Comparison of ENCODE assay signal across 1 cellular context in genomic region chr22:42807185-42807584, GRCh38.
TF ChIP-seq lines count a peak whose summit lies in the region.

No MANE protein-coding gene starts in this region.

TF ChIP-seq in HepG2, 621 proteins besides CTCF, POLR2A, EP300 and RAD21 (continued from another document):
- TF ChIP-seq FOXO4 (CRISPR knock-in tag; conservative IDR thresholded peaks at IDR 0.05) (no peak), HNRNPLL (IDR thresholded peaks at IDR 0.05; ENCODE audit: low read depth, low read length, poor library complexity, severe bottlenecking) (no peak), ZFP91 (CRISPR knock-in tag; IDR thresholded peaks at IDR 0.05; ENCODE audit: borderline replicate concordance) (no peak), RFX3 (CRISPR knock-in tag; IDR thresholded peaks at IDR 0.05) (no peak), MTF1 (CRISPR knock-in tag; IDR thresholded peaks at IDR 0.05) (no peak), GZF1 (CRISPR knock-in tag; IDR thresholded peaks at IDR 0.05) (no peak), NONO (IDR thresholded peaks at IDR 0.05) (no peak), NONO (CRISPR knock-in tag; conservative IDR thresholded peaks at IDR 0.05) (no peak), PRPF4 (IDR thresholded peaks at IDR 0.05; ENCODE audit: low read depth, low read length, poor library complexity, severe bottlenecking) (no peak), RXRA (CRISPR knock-in tag; IDR thresholded peaks at IDR 0.05) (peak; percentile 13; the same call in 1 of the 2 replicates), DBP (CRISPR knock-in tag; IDR thresholded peaks at IDR 0.05; ENCODE audit: not compliant biosample characterization) (no peak), TFAP4 (IDR thresholded peaks at IDR 0.05; ENCODE audit: borderline replicate concordance, low read depth) (no peak), ZNF264 (CRISPR knock-in tag; IDR thresholded peaks at IDR 0.05) (no peak), SOX6 (IDR thresholded peaks at IDR 0.05) (no peak), SOX6 (CRISPR knock-in tag; IDR thresholded peaks at IDR 0.05) (peak; percentile 20; the same call in 1 of the 2 replicates), AGO2 (optimal IDR thresholded peaks at IDR 0.05; ENCODE audit: low read depth, low read length) (no peak), BCL6 (CRISPR knock-in tag; IDR thresholded peaks at IDR 0.05) (peak; percentile 30; the same call in 1 of the 2 replicates), ZNF609 (CRISPR knock-in tag; IDR thresholded peaks at IDR 0.05; ENCODE audit: borderline replicate concordance) (no peak), PAF1 (CRISPR knock-in tag; IDR thresholded peaks at IDR 0.05) (no peak), ZBTB37 (CRISPR knock-in tag; IDR thresholded peaks at IDR 0.05) (no peak), GRHL1 (CRISPR knock-in tag; conservative IDR thresholded peaks at IDR 0.05) (no peak), TMF1 (CRISPR knock-in tag; IDR thresholded peaks at IDR 0.05; ENCODE audit: low read depth) (no peak), ZNF777 (CRISPR knock-in tag; IDR thresholded peaks at IDR 0.05) (no peak), ZNF605 (CRISPR knock-in tag; IDR thresholded peaks at IDR 0.05) (no peak), ZNF687 (CRISPR knock-in tag; IDR thresholded peaks at IDR 0.05) (peak; percentile 63), SAP130 (CRISPR knock-in tag; IDR thresholded peaks at IDR 0.05; ENCODE audit: low read depth) (0 out of 2 replicates have a peak, but pooled peaks have one; percentile 17), DR1 (CRISPR knock-in tag; IDR thresholded peaks at IDR 0.05) (no peak), BORCS8-MEF2B (CRISPR knock-in tag; IDR thresholded peaks at IDR 0.05) (no peak), ZFP36L2 (CRISPR knock-in tag; IDR thresholded peaks at IDR 0.05) (no peak), RBM22 (optimal IDR thresholded peaks at IDR 0.05; ENCODE audit: low read length) (no peak), SKI (IDR thresholded peaks at IDR 0.05; ENCODE audit: partially characterized antibody) (peak; percentile 65), CREBL2 (CRISPR knock-in tag; IDR thresholded peaks at IDR 0.05; ENCODE audit: borderline replicate concordance) (no peak)
TF ChIP-seq in HepG2: peak in this region for 11.
